ENCODE assay signal across 18 cellular contexts in genomic region chr18:3463052-3463451, GRCh38. TPM values are rescaled to one million over a fixed set of nuclear protein-coding genes. Genes with fewer than 3 reads are reported as not detected.
DNase-seq lines count a peak whose midpoint lies in the region; ATAC-seq and TF ChIP-seq lines count a peak whose summit lies in the region.
"Had no signal": no experiment of that assay in that cellular context is flagged by ENCODE, and none has a peak within 500 bp of the region (broad histone marks: within the 10 kb centered on the region; RNA-seq: fewer than 3 reads in every experiment).

No MANE protein-coding gene starts in this region.

- POLR2A ChIA-PET in CD4-positive, alpha-beta memory T cell (lab: Charles Lee; ENCODE audit: partially characterized antibody), result interaction anchor here (1.7 to 7.9 kb wide), 2 partner anchors 9 to 14 kb away, joined by 6 to 139 read pairs; partner anchors contain the start of gene TGIF1

- peaks cover 24% of the 10 kb centered on the region in 2 donors for H3K36me3 Mint-ChIP-seq in CD4-positive, alpha-beta memory T cell

- no peaks in the 10 kb centered on the region for H3K9me3 ChIP-seq in HUES48 (ENCODE audit: control insufficient read depth, insufficient read depth, low read length)
- peaks cover 7% of the 10 kb centered on the region for H3K9me3 ChIP-seq in mesodermal cell (ENCODE audit: control insufficient read depth, low read length)
- H3K9me3 ChIP-seq in CD4-positive, alpha-beta memory T cell (ENCODE audit: control insufficient read depth in 1 of 2, low read length in 2 of 2), result no peaks in the 10 kb centered on the region
- H3K9me3 ChIP-seq: gastrocnemius medialis, right lobe of liver, uterus had no signal

- H3K4me3 ChIP-seq in HUES48 (ENCODE audit: low read depth, low read length) (no peak overlapping the region), astrocyte of the spinal cord (ENCODE audit: low read depth, low read length) (no peak overlapping the region), mesodermal cell (ENCODE audit: extremely low read depth, insufficient read depth, low read length, poor library complexity, severe bottlenecking) (no peak overlapping the region)
- no peak overlapping the region for H3K4me3 ChIP-seq in CD4-positive, alpha-beta memory T cell (ENCODE audit: low read length in 2 of 2)
- H3K4me3 ChIP-seq: gastrocnemius medialis, right lobe of liver, uterus had no signal

- DNase-seq in AG20443 (ENCODE audit: low spot score), result peak; percentile 44
- DNase-seq in astrocyte of the spinal cord (ENCODE audit: low read depth, low spot score), result peak; percentile 68
- DNase-seq in CD4-positive, alpha-beta memory T cell, result no peak
- DNase-seq in T-helper 1 cell, result no peak
- no peak for DNase-seq in HPDE6-E6E7 (ENCODE audit: extremely low spot score)
- DNase-seq: activated CD8-positive, alpha-beta T cell treated with anti-CD3 and anti-CD28 coated beads, Interleukin-2, amount 10 ng/mL, durations not matched to agents 7 days and 5 days; activated T-cell treated with anti-CD3 and anti-CD28 coated beads, Interleukin-2, amount 50 U/mL, for 72 hours; effector memory CD4-positive, alpha-beta T cell; gastrocnemius medialis; left colon; NCI-H1417; nucleus accumbens; right lobe of liver; stimulated activated CD4-positive, alpha-beta T cell treated with anti-CD3 and anti-CD28 coated beads, Interleukin-1b, Interleukin-23, amount 100 ng/mL, for 48 hours; uterus had no signal

- in situ Hi-C loops in astrocyte of the spinal cord (cut with HindIII; ENCODE audit: low sequenced_read_pairs), result loop anchor here (25.0 kb wide), 1 partner anchor 176 kb away; no protein-coding TSS in a partner anchor

- no peaks in the 10 kb centered on the region for H3K27me3 Mint-ChIP-seq in CD4-positive, alpha-beta memory T cell

- H3K27ac ChIP-seq in HUES48 (ENCODE audit: low read depth, low read length), result peak overlapping the region; percentile 38
- peak overlapping the region; percentile 10 for H3K27ac ChIP-seq in mesodermal cell (ENCODE audit: low read depth, low read length, severe bottlenecking)
- no peak overlapping the region for H3K27ac ChIP-seq in CD4-positive, alpha-beta memory T cell (ENCODE audit: low read depth, low read length)
- H3K27ac ChIP-seq: gastrocnemius medialis, right lobe of liver, uterus had no signal

- H3K4me1 Mint-ChIP-seq in CD4-positive, alpha-beta memory T cell, result peaks cover 29 to 46% (median 33%) of the 10 kb centered on the region in 4 donors

- intact Hi-C loops in CD4-positive, alpha-beta memory T cell (cut with micrococcal nuclease), result no loop called here

- H3K9ac ChIP-seq in HUES48 (ENCODE audit: low read depth, low read length), result no peak overlapping the region

- H3K4me1 ChIP-seq in HUES48 (ENCODE audit: control insufficient read depth, insufficient read depth, low read length) (peaks cover 31% of the 10 kb centered on the region), mesodermal cell (ENCODE audit: control insufficient read depth, insufficient read depth, low read length, poor library complexity, severe bottlenecking) (peaks cover 28% of the 10 kb centered on the region)
- H3K4me1 ChIP-seq in CD4-positive, alpha-beta memory T cell (ENCODE audit: insufficient read depth, low read length), result peaks cover 35% of the 10 kb centered on the region
- H3K4me1 ChIP-seq: gastrocnemius medialis, uterus had no signal

- H3K27me3 ChIP-seq in HUES48 (ENCODE audit: control insufficient read depth, insufficient read depth, low read length), result no peaks in the 10 kb centered on the region
- no peaks in the 10 kb centered on the region for H3K27me3 ChIP-seq in CD4-positive, alpha-beta memory T cell (ENCODE audit: insufficient read depth, low read length)
- H3K27me3 ChIP-seq: gastrocnemius medialis, right lobe of liver, uterus had no signal

- 71% methylated on average over 1 of the region's 2 CpGs; no CpG with 5 or more reads in 1 of the 2 experiments for WGBS in mesodermal cell (ENCODE audit: insufficient coverage in 2 of 2), 2 experiments

- no peak for ATAC-seq in HG02588 (IDR thresholded peaks at IDR 0.05; ENCODE audit: unreplicated experiment)
- ATAC-seq: activated CD8-positive, alpha-beta T cell treated with anti-CD3 and anti-CD28 coated beads, Interleukin-2, amount 10 ng/mL, durations not matched to agents 7 days and 5 days; activated T-cell treated with anti-CD3 and anti-CD28 coated beads, Interleukin-2, amount 50 U/mL, for 72 hours; gastrocnemius medialis; left colon; right lobe of liver had no signal

- peaks cover 26% of the 10 kb centered on the region for H3K36me3 ChIP-seq in HUES48 (ENCODE audit: control insufficient read depth, insufficient read depth, low read length)
- peaks cover 35% of the 10 kb centered on the region for H3K36me3 ChIP-seq in mesodermal cell (ENCODE audit: control insufficient read depth, insufficient read depth, low read length)
- no peaks in the 10 kb centered on the region for H3K36me3 ChIP-seq in CD4-positive, alpha-beta memory T cell (ENCODE audit: insufficient read depth, low read length)
- H3K36me3 ChIP-seq: uterus had no signal

- peaks cover 0 to 16% (median 11%) of the 10 kb centered on the region in 8 donors for H3K9me3 Mint-ChIP-seq in CD4-positive, alpha-beta memory T cell

- no peak for TF ChIP-seq CTCF in astrocyte of the spinal cord (IDR thresholded peaks at IDR 0.05; ENCODE audit: low read depth, low read length)

- no peak overlapping the region for H3K27ac Mint-ChIP-seq in CD4-positive, alpha-beta memory T cell
- H3K27ac Mint-ChIP-seq: activated CD8-positive, alpha-beta T cell treated with anti-CD3 and anti-CD28 coated beads, Interleukin-2, amount 10 ng/mL, durations not matched to agents 7 days and 5 days; activated T-cell treated with anti-CD3 and anti-CD28 coated beads, Interleukin-2, amount 50 U/mL, for 72 hours had no signal

- H3K4me3 Mint-ChIP-seq in CD4-positive, alpha-beta memory T cell, result no peak overlapping the region
- H3K4me3 Mint-ChIP-seq: activated CD8-positive, alpha-beta T cell treated with anti-CD3 and anti-CD28 coated beads, Interleukin-2, amount 10 ng/mL, durations not matched to agents 7 days and 5 days; activated T-cell treated with anti-CD3 and anti-CD28 coated beads, Interleukin-2, amount 50 U/mL, for 72 hours had no signal

- CTCF ChIA-PET in CD4-positive, alpha-beta memory T cell (lab: Charles Lee; ENCODE audit: partially characterized antibody), result interaction anchor here (1.3 to 7.8 kb wide), 5 partner anchors 9 to 203 kb away, joined by 3 to 46 read pairs (median 5); no protein-coding TSS in a partner anchor

RNA-seq across cellular contexts. Expression of gene TGIF1, which starts 13.1 kb away (rescaled TPM):
- 168 TPM for polyA plus RNA-seq in mesodermal cell (2013, experiment 1 of 2)
- 130 TPM for polyA plus RNA-seq in mesodermal cell (2013, experiment 2 of 2)
- total RNA-seq in CD4-positive, alpha-beta memory T cell, result 10 to 100 TPM; 90.0 to 95.1 TPM
- polyA plus RNA-seq in CD4-positive, alpha-beta memory T cell, result 10 to 100 TPM; 69.6 to 85.8 TPM

Comparison
In these comparisons a context has a peak if more than half of its experiments do, and no peak if none do; other contexts are left out.
1. DNase-seq: peak in AG20443 (single experiment) and astrocyte of the spinal cord (single experiment); none in CD4-positive, alpha-beta memory T cell (0 of 5), T-helper 1 cell (0 of 5) and HPDE6-E6E7 (single experiment).